ENCODE assay signal across 21 cellular contexts in the genomic region with DNA sequence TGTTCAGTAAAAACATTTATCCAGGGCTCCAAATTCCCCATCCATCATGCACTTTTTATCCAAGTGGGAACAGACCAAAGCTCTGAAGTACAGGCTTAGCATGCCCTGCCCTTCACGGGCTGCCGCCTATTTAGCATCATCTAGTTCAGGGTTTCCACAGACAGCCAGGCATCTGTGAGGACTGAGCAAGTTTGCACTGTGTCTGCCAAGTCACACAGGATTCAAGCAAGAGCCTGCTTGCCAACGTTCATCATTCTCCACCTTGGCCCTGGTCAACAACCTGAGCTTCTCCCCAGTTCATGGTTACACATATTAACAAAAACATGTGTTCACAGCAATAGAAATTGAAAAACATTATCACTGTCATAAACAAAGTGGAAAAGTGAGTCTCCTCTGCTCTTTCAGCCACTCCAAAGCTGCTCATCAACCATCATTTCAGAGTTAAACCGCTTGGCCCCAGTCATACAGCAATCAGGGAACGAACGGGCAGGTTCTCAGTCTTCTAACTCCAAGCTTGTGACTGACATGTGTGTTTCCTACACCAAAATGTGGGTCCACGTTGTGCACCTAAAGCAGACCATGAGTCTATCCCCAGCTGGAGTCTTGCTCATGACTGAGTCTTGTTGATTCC.
"Had no signal": no experiment of that assay in that cellular context is flagged by ENCODE, and none has a peak within 500 bp of the region (broad histone marks: within the 10 kb centered on the region; RNA-seq: fewer than 3 reads in every experiment).

No MANE protein-coding gene starts in this region.

- DNase-seq: activated CD4-positive, alpha-beta T cell treated with anti-CD3 and anti-CD28 coated beads, Interleukin-2, amount 10 ng/mL, durations not matched to agents 7 days and 5 days; activated CD4-positive, CD25-positive, alpha-beta regulatory T cell treated with anti-CD3 and anti-CD28 coated beads, Interleukin-2, amount 50 U/mL, for 72 hours; activated CD8-positive, alpha-beta memory T cell treated with anti-CD3 and anti-CD28 coated beads, Interleukin-2, amount 50 U/mL, for 4 hours; activated CD8-positive, alpha-beta T cell treated with anti-CD3 and anti-CD28 coated beads for 36 hours; activated gamma-delta T cell; activated naive CD4-positive, alpha-beta T cell treated with anti-CD3 and anti-CD28 coated beads for 36 hours; activated T-cell treated with anti-CD3 and anti-CD28 coated beads, Interleukin-2, amount 50 U/mL, for 1 hour; brain microvascular endothelial cell; cerebellar nuclear complex; MM.1S; NCI-H1105; NCI-H1436 treated with DMSO at 0.1 percent for 48 hours; NCI-H187; NCI-H2081; NCI-H446 treated with DMSO at 0.1 percent for 48 hours; NCI-H524 treated with DMSO at 0.1 percent for 48 hours; NCI-H748 treated with DMSO at 0.1 percent for 48 hours; SIG-M5; T-helper 17 cell; T-helper 9 cell had no signal

- H3K27me3 ChIP-seq: brain microvascular endothelial cell had no signal

- H3K27ac ChIP-seq: brain microvascular endothelial cell had no signal

- ATAC-seq: activated CD8-positive, alpha-beta T cell treated with anti-CD3 and anti-CD28 coated beads for 36 hours; T-helper 17 cell; WTC11 had no signal

- H3K36me3 ChIP-seq: brain microvascular endothelial cell had no signal
